ENCODE assay signal across 1 cellular context in the genomic region with DNA sequence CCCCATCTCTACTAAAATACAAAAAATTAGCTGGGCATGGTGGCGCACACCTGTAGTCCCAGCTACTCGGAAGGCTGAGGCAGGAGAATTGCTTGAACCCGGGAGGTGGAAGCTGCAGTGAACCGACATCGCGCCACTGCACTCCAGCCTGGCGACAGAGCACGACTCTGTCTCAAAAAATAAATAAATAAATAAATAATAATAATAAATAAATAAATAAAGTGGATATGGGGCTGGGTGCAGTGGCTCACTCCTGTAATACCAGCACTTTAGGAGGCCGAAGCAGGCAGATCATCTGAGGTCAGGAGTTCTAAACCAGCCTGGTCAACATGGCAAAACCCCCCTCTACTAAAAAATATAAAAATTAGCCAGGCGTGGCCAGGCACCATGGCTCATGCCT. TPM values are rescaled to one million over a fixed set of nuclear protein-coding genes. Genes with fewer than 3 reads are reported as not detected.
"Had no signal": no experiment of that assay in that cellular context is flagged by ENCODE, and none has a peak within 500 bp of the region (broad histone marks: within the 10 kb centered on the region; RNA-seq: fewer than 3 reads in every experiment).

No MANE protein-coding gene starts in this region.

RNA-seq across cellular contexts. Expression of gene C1QL4, which starts 19.9 kb away (rescaled TPM):
- total RNA-seq: MCF 10A had no signal
